Comparison of ENCODE assay signal across 28 cellular contexts in the genomic region with DNA sequence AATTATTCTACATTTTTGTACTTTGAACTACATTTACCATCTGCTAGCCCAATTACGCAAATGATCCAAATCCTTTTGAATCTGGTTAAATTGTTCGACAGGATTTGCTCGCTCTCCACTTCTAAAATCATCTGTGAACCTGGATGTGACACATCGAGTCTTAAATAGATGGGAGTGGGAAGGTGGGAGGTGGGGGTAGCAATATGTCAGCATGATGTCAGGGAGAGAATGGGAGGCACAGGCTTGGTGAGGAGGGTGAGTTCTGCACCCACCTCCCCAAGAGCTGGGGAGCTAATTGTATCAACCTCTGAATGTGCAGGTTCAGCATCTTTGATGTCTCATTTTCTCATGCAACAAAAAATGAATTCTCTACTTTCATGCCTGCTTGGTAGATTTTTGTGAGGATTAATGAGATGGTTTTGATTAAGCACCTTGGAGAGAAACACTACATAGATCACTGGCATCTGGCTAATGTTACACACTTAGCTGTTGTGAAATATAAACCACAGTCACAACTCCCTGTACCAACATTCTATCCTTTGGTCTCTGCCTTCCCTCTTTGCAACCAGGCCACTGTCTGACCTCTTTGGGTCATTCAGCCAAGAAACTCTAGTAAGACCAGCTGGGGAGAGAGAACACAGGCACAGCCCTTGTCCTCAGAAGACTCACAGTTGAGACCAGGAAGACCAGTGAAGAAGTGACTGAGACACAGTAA.
DNase-seq lines count a peak whose midpoint lies in the region; ATAC-seq and TF ChIP-seq lines count a peak whose summit lies in the region.
"Had no signal": no experiment of that assay in that cellular context is flagged by ENCODE, and none has a peak within 500 bp of the region (broad histone marks: within the 10 kb centered on the region; RNA-seq: fewer than 3 reads in every experiment).

No MANE protein-coding gene starts in this region.

- no peaks in the 10 kb centered on the region for H3K79me1 ChIP-seq in IMR-90 (ENCODE audit: low read depth in 1 of 2, low read length in 2 of 2)

- no peaks in the 10 kb centered on the region for H3K27me3 ChIP-seq in IMR-90 (ENCODE audit: control insufficient read depth, insufficient read depth, low read length)
- no peaks in the 10 kb centered on the region for H3K27me3 ChIP-seq in prostate gland (replicated peaks; ENCODE audit: insufficient read depth)
- H3K27me3 ChIP-seq: SJSA1, testis had no signal

- POLR2A ChIA-PET in IMR-90 (lab: Charles Lee; ENCODE audit: unreplicated experiment): no interaction called here

- H3K9ac ChIP-seq in IMR-90 (ENCODE audit: low read depth, low read length): no peak overlapping the region

- TF ChIP-seq CTCF in IMR-90 (conservative IDR thresholded peaks at IDR 0.05; ENCODE audit: low read depth, low read length) (no peak), prostate gland (IDR thresholded peaks at IDR 0.05) (no peak)

- CTCF ChIA-PET in IMR-90 (lab: Yijun Ruan, JAX): interaction anchor here (1.2 kb wide), 1 partner anchor 163 kb away, joined by 3 read pairs; no protein-coding TSS in a partner anchor

- H2AK9ac ChIP-seq in IMR-90 (replicated peaks; ENCODE audit: low read depth, low read length, poor library complexity): no peak overlapping the region

- no peak overlapping the region for H2BK5ac ChIP-seq in IMR-90 (ENCODE audit: low read depth, low read length, poor library complexity, severe bottlenecking)

- H3K4me3 ChIP-seq in IMR-90 (ENCODE audit: insufficient read depth, low read depth, low read length) (no peak overlapping the region), prostate gland (no peak overlapping the region)
- H3K4me3 ChIP-seq: HAP-1, mucosa of descending colon, SJSA1, testis had no signal

- H2AFZ ChIP-seq in IMR-90 (replicated peaks; ENCODE audit: low read length, poor library complexity): no peak overlapping the region

- no peak overlapping the region for H4K91ac ChIP-seq in IMR-90 (ENCODE audit: insufficient read depth, low read depth, low read length)

- H4K8ac ChIP-seq in IMR-90 (ENCODE audit: low read depth in 2 of 2, low read length in 2 of 2): no peak overlapping the region

- H3K4me2 ChIP-seq in IMR-90 (ENCODE audit: low read depth, low read length): no peak overlapping the region

- H3K4me1 ChIP-seq in IMR-90 (ENCODE audit: control insufficient read depth, insufficient read depth, low read length): no peaks in the 10 kb centered on the region
- no peaks in the 10 kb centered on the region for H3K4me1 ChIP-seq in prostate gland (replicated peaks)
- H3K4me1 ChIP-seq: HAP-1, SJSA1, testis had no signal

- no peak for TF ChIP-seq POLR2A in IMR-90 (IDR thresholded peaks at IDR 0.05; ENCODE audit: low read depth, low read length)
- TF ChIP-seq POLR2A in prostate gland (IDR thresholded peaks at IDR 0.05): no peak

- H3K18ac ChIP-seq in IMR-90 (ENCODE audit: low read depth, low read length): no peak overlapping the region

- H3K36me3 ChIP-seq in IMR-90 (ENCODE audit: control insufficient read depth, insufficient read depth, low read length) (no peaks in the 10 kb centered on the region), prostate gland (no peaks in the 10 kb centered on the region)
- H3K36me3 ChIP-seq: HAP-1, SJSA1 had no signal

- H3K56ac ChIP-seq in IMR-90 (ENCODE audit: extremely low read depth, insufficient read depth, low read length): no peak overlapping the region

- no peak overlapping the region for H3K27ac ChIP-seq in IMR-90 (ENCODE audit: insufficient read depth, low read length)
- H3K27ac ChIP-seq in angular gyrus (ENCODE audit: low read depth, low read length): peak overlapping the region; percentile 14
- H3K27ac ChIP-seq in prostate gland: no peak overlapping the region
- H3K27ac ChIP-seq: SJSA1, testis had no signal

- TF ChIP-seq RAD21 in IMR-90 (IDR thresholded peaks at IDR 0.05; ENCODE audit: low read length): no peak

- BruUV-seq in IMR-90 (replicated peaks; lab: Mats Ljungman, UMichigan): no TSS peak

- in situ Hi-C loops in IMR-90 (cut with MboI; ENCODE audit: low sequenced_read_pairs) (no loop called here), G401 (cut with HindIII; ENCODE audit: low sequenced_read_pairs) (no loop called here)

- H3K14ac ChIP-seq in IMR-90 (replicated peaks; ENCODE audit: low read depth, low read length): no peak overlapping the region

- no peak overlapping the region for H3K4ac ChIP-seq in IMR-90 (ENCODE audit: low read depth, low read length)

- H3K9me3 ChIP-seq in IMR-90 (ENCODE audit: control insufficient read depth, insufficient read depth, low read length) (no peaks in the 10 kb centered on the region; the same call in 1 of the 2 replicates), prostate gland (no peaks in the 10 kb centered on the region)
- H3K9me3 ChIP-seq: HAP-1, mucosa of descending colon, SJSA1, testis had no signal

- no peaks in the 10 kb centered on the region for H4K20me1 ChIP-seq in IMR-90 (ENCODE audit: insufficient read depth, low read length)

- intact Hi-C loops in IMR-90 (cut with micrococcal nuclease) (no loop called here), prostate gland (cut with DNase I) (no loop called here)

- ATAC-seq in IMR-90 (ENCODE audit: low read depth) (peak; percentile 29), left lobe of liver (peak; percentile 78)
- ATAC-seq: activated CD8-positive, alpha-beta memory T cell treated with anti-CD3 and anti-CD28 coated beads, Interleukin-2, amount 10 ng/mL, durations not matched to agents 7 days and 5 days; activated T-cell treated with anti-CD3 and anti-CD28 coated beads, Interleukin-2, amount 50 U/mL, for 4 hours; mucosa of descending colon; natural killer cell; T-cell had no signal

- H4K5ac ChIP-seq in IMR-90 (ENCODE audit: low read depth, low read length): no peak overlapping the region

- peak; percentile 50 for DNase-seq in AG08395 (ENCODE audit: low spot score)
- no peak for DNase-seq in IMR-90
- no peak for DNase-seq in left lobe of liver (ENCODE audit: low spot score)
- no peak for DNase-seq in G401 (ENCODE audit: low spot score)
- DNase-seq in H4 (ENCODE audit: low spot score): no peak
- DNase-seq in GOT3 (lab: John Stamatoyannopoulos, UW): no peak
- no peak for DNase-seq in prostate gland (ENCODE audit: low spot score)
- DNase-seq: activated CD8-positive, alpha-beta memory T cell treated with anti-CD3 and anti-CD28 coated beads, Interleukin-2, amount 10 ng/mL, durations not matched to agents 7 days and 5 days; activated T-cell treated with anti-CD3 and anti-CD28 coated beads, Interleukin-2, amount 50 U/mL, for 4 hours; AML-193; CD4-positive, alpha-beta T cell; dermis blood vessel endothelial cell; DMS79 treated with DMSO at 0.1 percent for 48 hours; endodermal cell; foreskin melanocyte; kidney; mucosa of descending colon; natural killer cell; NCI-H1694; NCI-H774; RPMI8226; stimulated activated CD4-positive, alpha-beta T cell treated with anti-CD3 and anti-CD28 coated beads, Interleukin-1b, Interleukin-23, amount 100 ng/mL, for 48 hours; stimulated activated naive CD4-positive, alpha-beta T cell treated with Interleukin-2 at 50 U/mL for 16 hours; T-cell; testis had no signal

- H2AK5ac ChIP-seq in IMR-90 (ENCODE audit: low read depth, low read length): no peak overlapping the region

- WGBS in IMR-90 (ENCODE audit: extremely low coverage in 2 of 2, insufficient read length in 1 of 2), 2 experiments: 80% methylated on average over 1 of the region's 4 CpGs; no CpG with 5 or more reads in 1 of the 2 experiments
- WGBS in prostate gland: 88% methylated on average over 4 of the region's 4 CpGs

- no peak overlapping the region for H2BK120ac ChIP-seq in IMR-90 (ENCODE audit: low read depth, low read length)

- H3K23ac ChIP-seq in IMR-90 (ENCODE audit: low read depth, low read length): no peak overlapping the region

- H2BK15ac ChIP-seq in IMR-90 (ENCODE audit: low read depth, low read length): no peak overlapping the region

- dilution Hi-C loops in IMR-90 (cut with HindIII; ENCODE audit: low sequenced_read_pairs, unreplicated experiment): no loop called here

- no peaks in the 10 kb centered on the region for H3K9me1 ChIP-seq in IMR-90 (ENCODE audit: insufficient read depth, low read length)

- H2BK20ac ChIP-seq in IMR-90 (ENCODE audit: low read depth, low read length): no peak overlapping the region

TF ChIP-seq in IMR-90, 13 proteins besides CTCF, POLR2A, EP300 and RAD21:
- no peak for TF ChIP-seq MAZ (IDR thresholded peaks at IDR 0.05; ENCODE audit: borderline replicate concordance, low read depth, low read length)
- TF ChIP-seq, protein P1, sequence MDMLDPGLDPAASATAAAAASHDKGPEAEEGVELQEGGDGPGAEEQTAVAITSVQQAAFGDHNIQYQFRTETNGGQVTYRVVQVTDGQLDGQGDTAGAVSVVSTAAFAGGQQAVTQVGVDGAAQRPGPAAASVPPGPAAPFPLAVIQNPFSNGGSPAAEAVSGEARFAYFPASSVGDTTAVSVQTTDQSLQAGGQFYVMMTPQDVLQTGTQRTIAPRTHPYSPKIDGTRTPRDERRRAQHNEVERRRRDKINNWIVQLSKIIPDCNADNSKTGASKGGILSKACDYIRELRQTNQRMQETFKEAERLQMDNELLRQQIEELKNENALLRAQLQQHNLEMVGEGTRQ (IDR thresholded peaks at IDR 0.05; ENCODE audit: low read depth, low read length): no peak
- TF ChIP-seq CEBPB (IDR thresholded peaks at IDR 0.05; ENCODE audit: low read depth, low read length): 0 out of 2 replicates have a peak, but pooled peaks have one; percentile 4
- TF ChIP-seq NFE2L2 (IDR thresholded peaks at IDR 0.05; ENCODE audit: low read depth, low read length): no peak
